8 cellular contexts compared by ENCODE assay signal in genomic region chr3:114624676-114625181, GRCh38.
DNase-seq lines count a peak whose midpoint lies in the region; ATAC-seq and TF ChIP-seq lines count a peak whose summit lies in the region.

No MANE protein-coding gene starts in this region.

- H3K4me1 Mint-ChIP-seq in nephron, result peaks cover 45% of the 10 kb centered on the region

- peak overlapping the region; percentile 93 to 94 (median 94) for H3K27ac Mint-ChIP-seq in nephron

- peak overlapping the region; percentile 31 to 48 (median 37) for H3K4me3 Mint-ChIP-seq in nephron

- H3K36me3 Mint-ChIP-seq in nephron (ENCODE audit: low read depth), result no peaks in the 10 kb centered on the region

- no peaks in the 10 kb centered on the region for H3K27me3 Mint-ChIP-seq in nephron (ENCODE audit: low read depth)

- DNase-seq in H4 (ENCODE audit: low spot score) (peak; percentile 97), SW480 (ENCODE audit: low spot score) (peak; percentile 78), fibroblast of the aortic adventitia (ENCODE audit: low read depth) (peak; percentile 98), DMS114 treated with DMSO at 0.1 percent for 48 hours (lab: John Stamatoyannopoulos, UW; ENCODE audit: unreplicated experiment) (no peak)

- H3K4me3 ChIP-seq in fibroblast of the aortic adventitia (ENCODE audit: low read depth, low read length), result peak overlapping the region; percentile 70

- TF ChIP-seq CTCF in fibroblast of the aortic adventitia (IDR thresholded peaks at IDR 0.05; ENCODE audit: insufficient read depth, low read length) (no peak), nephron (IDR thresholded peaks at IDR 0.05; ENCODE audit: unreplicated experiment in 3 of 3) (no peak)

- ATAC-seq in GM18867 (IDR thresholded peaks at IDR 0.05; ENCODE audit: unreplicated experiment), result no peak
- no peak for ATAC-seq in GM19455 (IDR thresholded peaks at IDR 0.05; ENCODE audit: unreplicated experiment)
- no peak for ATAC-seq in HG03469 (IDR thresholded peaks at IDR 0.05; ENCODE audit: unreplicated experiment)

- H3K9me3 Mint-ChIP-seq in nephron, result no peaks in the 10 kb centered on the region
